20 cellular contexts compared by ENCODE assay signal in genomic region chr2:38180754-38181153, GRCh38.
"Had no signal": no experiment of that assay in that cellular context is flagged by ENCODE, and none has a peak within 500 bp of the region (broad histone marks: within the 10 kb centered on the region; RNA-seq: fewer than 3 reads in every experiment).

No MANE protein-coding gene starts in this region.

- H3K36me3 ChIP-seq: lower lobe of right lung, prostate gland, right atrium auricular region, transverse colon, upper lobe of right lung had no signal

- H3K27me3 ChIP-seq: dorsolateral prefrontal cortex, right atrium auricular region, transverse colon, upper lobe of right lung had no signal

- H3K27ac ChIP-seq: dorsolateral prefrontal cortex, lower lobe of right lung, parathyroid adenoma, prostate gland, right atrium auricular region, upper lobe of right lung had no signal

- H3K9me3 ChIP-seq: lower lobe of right lung, prostate gland, right atrium auricular region, transverse colon, upper lobe of right lung had no signal

- H3K9ac ChIP-seq: parathyroid adenoma had no signal

- H3K79me2 ChIP-seq: parathyroid adenoma had no signal

- H3K4me3 ChIP-seq: dorsolateral prefrontal cortex, lower lobe of right lung, prostate gland, right atrium auricular region, transverse colon, upper lobe of right lung had no signal

- DNase-seq: central memory CD4-positive, alpha-beta T cell; dorsolateral prefrontal cortex; effector CD4-positive, alpha-beta T cell; hypothalamus; immature natural killer cell; islet precursor cell; kidney glomerular epithelial cell; left colon; left ventricle myocardium superior; lower lobe of right lung; naive thymus-derived CD8-positive, alpha-beta T cell; stimulated activated naive B cell treated with anti-CD40 and anti-IgM and Interleukin-4, amounts not matched to agents 10 μg/mL and 1 μg/mL and 100 μg/mL, for 72 hours; transverse colon; upper lobe of right lung had no signal

- H3K4me1 ChIP-seq: parathyroid adenoma, prostate gland had no signal

- H2AFZ ChIP-seq: parathyroid adenoma had no signal

- ATAC-seq: left colon; left ventricle myocardium superior; lower lobe of right lung; naive thymus-derived CD8-positive, alpha-beta T cell; sciatic nerve; stimulated activated naive B cell treated with anti-CD40 and anti-IgM and Interleukin-4, amounts not matched to agents 10 μg/mL and 1 μg/mL and 100 μg/mL, for 72 hours; upper lobe of right lung had no signal

- FAIRE-seq: colon, frontal cortex had no signal
